Comparison of ENCODE assay signal across 1 cellular context in genomic region chr9:104980039-104980654, GRCh38.
TF ChIP-seq lines count a peak whose summit lies in the region.

No MANE protein-coding gene starts in this region.

TF ChIP-seq in GM23338, 12 proteins besides CTCF, POLR2A, EP300 and RAD21:
- TF ChIP-seq ZNF331 (CRISPR knock-in tag; IDR thresholded peaks at IDR 0.05; ENCODE audit: low read depth) (no peak), EZH2phosphoT487 (IDR thresholded peaks at IDR 0.05; ENCODE audit: unreplicated experiment) (no peak), STAT1 (IDR thresholded peaks at IDR 0.05; ENCODE audit: unreplicated experiment) (no peak), ZNF114 (CRISPR knock-in tag; IDR thresholded peaks at IDR 0.05) (no peak), ETS1 (IDR thresholded peaks at IDR 0.05) (no peak), POLR2AphosphoS5 (IDR thresholded peaks at IDR 0.05; ENCODE audit: low read depth) (no peak), CREB1 (CRISPR knock-in tag; IDR thresholded peaks at IDR 0.05; ENCODE audit: low read depth) (no peak), JUNB (IDR thresholded peaks at IDR 0.05; ENCODE audit: unreplicated experiment) (no peak), NANOG (IDR thresholded peaks at IDR 0.05; ENCODE audit: borderline replicate concordance) (no peak), EZH2 (IDR thresholded peaks at IDR 0.05; ENCODE audit: low read depth, unreplicated experiment) (no peak), ZNF462 (CRISPR knock-in tag; IDR thresholded peaks at IDR 0.05) (no peak)
- TF ChIP-seq, protein P1, sequence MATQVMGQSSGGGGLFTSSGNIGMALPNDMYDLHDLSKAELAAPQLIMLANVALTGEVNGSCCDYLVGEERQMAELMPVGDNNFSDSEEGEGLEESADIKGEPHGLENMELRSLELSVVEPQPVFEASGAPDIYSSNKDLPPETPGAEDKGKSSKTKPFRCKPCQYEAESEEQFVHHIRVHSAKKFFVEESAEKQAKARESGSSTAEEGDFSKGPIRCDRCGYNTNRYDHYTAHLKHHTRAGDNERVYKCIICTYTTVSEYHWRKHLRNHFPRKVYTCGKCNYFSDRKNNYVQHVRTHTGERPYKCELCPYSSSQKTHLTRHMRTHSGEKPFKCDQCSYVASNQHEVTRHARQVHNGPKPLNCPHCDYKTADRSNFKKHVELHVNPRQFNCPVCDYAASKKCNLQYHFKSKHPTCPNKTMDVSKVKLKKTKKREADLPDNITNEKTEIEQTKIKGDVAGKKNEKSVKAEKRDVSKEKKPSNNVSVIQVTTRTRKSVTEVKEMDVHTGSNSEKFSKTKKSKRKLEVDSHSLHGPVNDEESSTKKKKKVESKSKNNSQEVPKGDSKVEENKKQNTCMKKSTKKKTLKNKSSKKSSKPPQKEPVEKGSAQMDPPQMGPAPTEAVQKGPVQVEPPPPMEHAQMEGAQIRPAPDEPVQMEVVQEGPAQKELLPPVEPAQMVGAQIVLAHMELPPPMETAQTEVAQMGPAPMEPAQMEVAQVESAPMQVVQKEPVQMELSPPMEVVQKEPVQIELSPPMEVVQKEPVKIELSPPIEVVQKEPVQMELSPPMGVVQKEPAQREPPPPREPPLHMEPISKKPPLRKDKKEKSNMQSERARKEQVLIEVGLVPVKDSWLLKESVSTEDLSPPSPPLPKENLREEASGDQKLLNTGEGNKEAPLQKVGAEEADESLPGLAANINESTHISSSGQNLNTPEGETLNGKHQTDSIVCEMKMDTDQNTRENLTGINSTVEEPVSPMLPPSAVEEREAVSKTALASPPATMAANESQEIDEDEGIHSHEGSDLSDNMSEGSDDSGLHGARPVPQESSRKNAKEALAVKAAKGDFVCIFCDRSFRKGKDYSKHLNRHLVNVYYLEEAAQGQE (IDR thresholded peaks at IDR 0.05; ENCODE audit: unreplicated experiment), result no peak
